In genomic region chr17:32445497-32445896, GRCh38 we compare ENCODE assay signal across 8 cellular contexts. TPM values are rescaled to one million over a fixed set of nuclear protein-coding genes. Genes with fewer than 3 reads are reported as not detected.
DNase-seq lines count a peak whose midpoint lies in the region; ATAC-seq and TF ChIP-seq lines count a peak whose summit lies in the region.

No MANE protein-coding gene starts in this region.

- H3K27ac ChIP-seq in left ventricle myocardium inferior (replicated peaks) = peak overlapping the region; percentile 86
- H3K27ac ChIP-seq in breast epithelium = peak overlapping the region in 1 of 2 donors; percentile 89

- ATAC-seq in Right ventricle myocardium inferior (no peak), GM18870 (IDR thresholded peaks at IDR 0.05; ENCODE audit: unreplicated experiment) (no peak), HG02678 (IDR thresholded peaks at IDR 0.05; ENCODE audit: unreplicated experiment) (no peak)

- TF ChIP-seq POLR2A in breast epithelium (IDR thresholded peaks at IDR 0.05) = no peak

- no peak for TF ChIP-seq CTCF in left ventricle myocardium inferior (IDR thresholded peaks at IDR 0.05; ENCODE audit: borderline replicate concordance)
- no peak for TF ChIP-seq CTCF in breast epithelium (IDR thresholded peaks at IDR 0.05)

- H3K4me1 ChIP-seq in left ventricle myocardium inferior (peaks cover 55% of the 10 kb centered on the region), breast epithelium (peaks cover 0 to 3% of the 10 kb centered on the region in 2 donors), mononuclear cell (ENCODE audit: insufficient read depth, low read length) (peaks cover 21% of the 10 kb centered on the region)

- H3K9me3 ChIP-seq in left ventricle myocardium inferior (replicated peaks) (no peaks in the 10 kb centered on the region), breast epithelium (no peaks in the 10 kb centered on the region), mononuclear cell (ENCODE audit: low read depth, low read length) (no peaks in the 10 kb centered on the region)

- intact Hi-C loops in left ventricle myocardium inferior (cut with micrococcal nuclease) (no loop called here), Right ventricle myocardium inferior (cut with DNase I) (no loop called here), breast epithelium (cut with DNase I; ENCODE audit: low total_unique reads) (no loop called here)

- no peaks in the 10 kb centered on the region for H3K27me3 ChIP-seq in left ventricle myocardium inferior (ENCODE audit: low read depth)
- H3K27me3 ChIP-seq in breast epithelium = no peaks in the 10 kb centered on the region
- no peaks in the 10 kb centered on the region for H3K27me3 ChIP-seq in mononuclear cell (ENCODE audit: insufficient read depth, low read length)

- DNase-seq in left ventricle myocardium inferior (no peak), Right ventricle myocardium inferior (ENCODE audit: missing footprints) (no peak), breast epithelium (ENCODE audit: low spot score in 2 of 2) (no peak), middle frontal gyrus (ENCODE audit: extremely low spot score, low spot score) (no peak), NCI-H2029 treated with DMSO at 0.1 percent for 48 hours (lab: John Stamatoyannopoulos, UW) (no peak)

- peaks cover 38% of the 10 kb centered on the region for H3K36me3 ChIP-seq in left ventricle myocardium inferior
- H3K36me3 ChIP-seq in breast epithelium = no peaks in the 10 kb centered on the region

- H3K4me3 ChIP-seq in left ventricle myocardium inferior = peak overlapping the region; percentile 99
- peak overlapping the region; percentile 98 to 99 (median 99) for H3K4me3 ChIP-seq in breast epithelium
- H3K4me3 ChIP-seq in mononuclear cell (ENCODE audit: low read length) = peak overlapping the region; percentile 93

RNA-seq across cellular contexts. Expression of gene PSMD11, which starts 1.2 kb away (rescaled TPM):
- total RNA-seq in left ventricle myocardium inferior (63.7 TPM), Right ventricle myocardium inferior (57.0 TPM), breast epithelium (10 to 100 TPM; 49.2 to 61.9 (median 56.6) TPM), mononuclear cell (84.0 TPM)

RNA-seq across cellular contexts. Expression of gene CDK5R1, which starts 41.3 kb away (rescaled TPM):
- 1.5 TPM for total RNA-seq in left ventricle myocardium inferior
- 1.3 TPM for total RNA-seq in Right ventricle myocardium inferior
- under 1 TPM; 0.66 to 0.88 (median 0.80) TPM for total RNA-seq in breast epithelium
- 16.8 TPM for total RNA-seq in mononuclear cell
